ENCODE assay signal across 17 cellular contexts in the genomic region with DNA sequence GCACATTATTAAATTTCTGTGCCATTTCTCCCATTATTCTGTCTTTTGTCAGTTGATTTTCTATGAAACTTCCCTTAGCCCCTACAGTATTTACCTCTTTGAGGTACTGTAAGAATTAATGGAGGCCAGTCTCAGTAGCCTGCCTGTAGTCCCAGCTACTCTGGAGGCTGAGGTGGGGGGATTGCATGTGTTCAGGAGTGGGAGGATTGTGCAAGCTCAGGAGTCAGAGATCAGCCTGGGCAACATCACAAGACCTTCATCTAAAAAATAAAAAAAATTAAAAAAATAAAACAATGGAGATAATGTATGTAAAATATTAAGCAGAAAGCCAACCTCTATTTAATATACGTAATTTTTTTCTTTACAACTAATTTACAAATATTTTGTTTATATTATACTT.
A peak's percentile ranks its signal among the peaks of the same experiment; 100 is the strongest.
DNase-seq lines count a peak whose midpoint lies in the region; ATAC-seq and TF ChIP-seq lines count a peak whose summit lies in the region.
"Had no signal": no experiment of that assay in that cellular context is flagged by ENCODE, and none has a peak within 500 bp of the region (broad histone marks: within the 10 kb centered on the region; RNA-seq: fewer than 3 reads in every experiment).

No MANE protein-coding gene starts in this region.

- H3K36me3 Mint-ChIP-seq in T-helper 2 cell treated with Interferon-gamma antibody and Interleukin-4, amounts not matched to agents 5 μg/mL and 100 μg/mL, for 36 hours (ENCODE audit: low read depth): peaks cover 6% of the 10 kb centered on the region
- peaks cover 2% of the 10 kb centered on the region for H3K36me3 Mint-ChIP-seq in activated T-helper 1 cell treated with anti-CD3 and anti-CD28 coated beads, Interleukin-12 subunit alpha, Interleukin-12 subunit beta, Interleukin-2, Interleukin-4 antibody, amounts not matched to agents 30 ng/mL and 10 ng/mL and 1 ng/mL, durations not matched to agents 14 hours and 24 hours and 36 hours (ENCODE audit: low read depth)
- peaks cover 0 to 9% (median 7%) of the 10 kb centered on the region in 5 donors for H3K36me3 Mint-ChIP-seq in naive thymus-derived CD4-positive, alpha-beta T cell
- no peaks in the 10 kb centered on the region for H3K36me3 Mint-ChIP-seq in CD14-positive monocyte

- peaks cover 35% of the 10 kb centered on the region for H3K4me1 Mint-ChIP-seq in T-helper 2 cell treated with Interferon-gamma antibody and Interleukin-4, amounts not matched to agents 5 μg/mL and 100 μg/mL, for 36 hours (ENCODE audit: low read depth)
- H3K4me1 Mint-ChIP-seq in activated T-helper 1 cell treated with anti-CD3 and anti-CD28 coated beads, Interleukin-12 subunit alpha, Interleukin-12 subunit beta, Interleukin-2, Interleukin-4 antibody, amounts not matched to agents 30 ng/mL and 10 ng/mL and 1 ng/mL, durations not matched to agents 14 hours and 24 hours and 36 hours (ENCODE audit: low read depth): peaks cover 31% of the 10 kb centered on the region
- H3K4me1 Mint-ChIP-seq in naive thymus-derived CD4-positive, alpha-beta T cell: peaks cover 14 to 52% (median 47%) of the 10 kb centered on the region in 7 donors
- H3K4me1 Mint-ChIP-seq in CD14-positive monocyte: peaks cover 25% of the 10 kb centered on the region

- H3K9ac ChIP-seq in HUES64 (ENCODE audit: low read depth, low read length): no peak overlapping the region

- H3K4me3 Mint-ChIP-seq in T-helper 2 cell treated with Interferon-gamma antibody and Interleukin-4, amounts not matched to agents 5 μg/mL and 100 μg/mL, for 36 hours: no peak overlapping the region
- H3K4me3 Mint-ChIP-seq in activated T-helper 1 cell treated with anti-CD3 and anti-CD28 coated beads, Interleukin-12 subunit alpha, Interleukin-12 subunit beta, Interleukin-2, Interleukin-4 antibody, amounts not matched to agents 30 ng/mL and 10 ng/mL and 1 ng/mL, durations not matched to agents 14 hours and 24 hours and 36 hours: no peak overlapping the region
- no peak overlapping the region for H3K4me3 Mint-ChIP-seq in naive thymus-derived CD4-positive, alpha-beta T cell
- H3K4me3 Mint-ChIP-seq in CD14-positive monocyte: no peak overlapping the region

- DNase-seq in T-helper 2 cell treated with Interferon-gamma antibody and Interleukin-4, amounts not matched to agents 5 μg/mL and 100 μg/mL, for 36 hours (ENCODE audit: low spot score): no peak
- DNase-seq in T-helper 2 cell (no peak), CD14-positive monocyte (ENCODE audit: low spot score) (no peak)
- DNase-seq in activated T-helper 1 cell treated with anti-CD3 and anti-CD28 coated beads, Interleukin-12 subunit alpha, Interleukin-12 subunit beta, Interleukin-2, Interleukin-4 antibody, amounts not matched to agents 30 ng/mL and 10 ng/mL and 1 ng/mL, durations not matched to agents 14 hours and 24 hours and 36 hours (ENCODE audit: low spot score): no peak
- no peak for DNase-seq in naive thymus-derived CD4-positive, alpha-beta T cell
- DNase-seq in effector memory CD4-positive, alpha-beta T cell: no peak
- DNase-seq: caudate nucleus, gastrocnemius medialis, GOT3, KG1, NCI-H1694 treated with DMSO at 0.1 percent for 48 hours, NCI-H526, ovary had no signal

- 0 out of 2 replicates have a peak overlapping the region, but pooled peaks have one; percentile 17 for H3K27ac ChIP-seq in HUES64 (ENCODE audit: low read depth, low read length)
- H3K27ac ChIP-seq in naive thymus-derived CD4-positive, alpha-beta T cell (ENCODE audit: low read depth, low read length): no peak overlapping the region
- H3K27ac ChIP-seq in effector memory CD4-positive, alpha-beta T cell (ENCODE audit: insufficient read depth, low read length, poor library complexity, severe bottlenecking): no peak overlapping the region
- H3K27ac ChIP-seq: gastrocnemius medialis, ovary, SJSA1, suprapubic skin had no signal

- no peak overlapping the region for H3K4me3 ChIP-seq in HUES64 (ENCODE audit: low read length)
- no peak overlapping the region for H3K4me3 ChIP-seq in naive thymus-derived CD4-positive, alpha-beta T cell (ENCODE audit: low read length)
- no peak overlapping the region for H3K4me3 ChIP-seq in effector memory CD4-positive, alpha-beta T cell (ENCODE audit: insufficient read depth, low read depth, low read length, poor library complexity, severe bottlenecking)
- H3K4me3 ChIP-seq: gastrocnemius medialis, ovary, SJSA1, suprapubic skin had no signal

- H3K27me3 Mint-ChIP-seq in T-helper 2 cell treated with Interferon-gamma antibody and Interleukin-4, amounts not matched to agents 5 μg/mL and 100 μg/mL, for 36 hours (ENCODE audit: low read depth): no peaks in the 10 kb centered on the region
- peaks cover 3% of the 10 kb centered on the region for H3K27me3 Mint-ChIP-seq in activated T-helper 1 cell treated with anti-CD3 and anti-CD28 coated beads, Interleukin-12 subunit alpha, Interleukin-12 subunit beta, Interleukin-2, Interleukin-4 antibody, amounts not matched to agents 30 ng/mL and 10 ng/mL and 1 ng/mL, durations not matched to agents 14 hours and 24 hours and 36 hours (ENCODE audit: insufficient read depth)
- H3K27me3 Mint-ChIP-seq in naive thymus-derived CD4-positive, alpha-beta T cell: peaks cover 0 to 3% (median under 1%) of the 10 kb centered on the region in 5 donors
- no peaks in the 10 kb centered on the region for H3K27me3 Mint-ChIP-seq in CD14-positive monocyte (ENCODE audit: low read depth in 3 of 3)

- POLR2A ChIA-PET in naive thymus-derived CD4-positive, alpha-beta T cell (lab: Charles Lee): interaction anchor here (0.5 to 11.6 kb wide), 23 partner anchors 13 to 1814 kb away, joined by 3 to 1351 read pairs (median 40); partner anchors contain the start of gene BTN2A2

- no peaks in the 10 kb centered on the region for H3K36me3 ChIP-seq in HUES64 (ENCODE audit: insufficient read depth, low read length)
- H3K36me3 ChIP-seq in naive thymus-derived CD4-positive, alpha-beta T cell (ENCODE audit: control insufficient read depth in 2 of 3, insufficient read depth in 3 of 3, low read length in 3 of 3): no peaks in the 10 kb centered on the region
- H3K36me3 ChIP-seq in effector memory CD4-positive, alpha-beta T cell (ENCODE audit: control insufficient read depth, insufficient read depth, low read length): no peaks in the 10 kb centered on the region
- H3K36me3 ChIP-seq: gastrocnemius medialis, ovary, suprapubic skin had no signal

- H3K4me1 ChIP-seq in HUES64 (ENCODE audit: insufficient read depth, low read length): peaks cover 29% of the 10 kb centered on the region
- peaks cover 28 to 37% of the 10 kb centered on the region in 2 donors for H3K4me1 ChIP-seq in naive thymus-derived CD4-positive, alpha-beta T cell (ENCODE audit: control insufficient read depth in 2 of 2, insufficient read depth in 2 of 2, low read length in 2 of 2)
- peaks cover 16% of the 10 kb centered on the region for H3K4me1 ChIP-seq in effector memory CD4-positive, alpha-beta T cell (ENCODE audit: control insufficient read depth, insufficient read depth, low read length, poor library complexity, severe bottlenecking)

- CTCF ChIA-PET in naive thymus-derived CD4-positive, alpha-beta T cell (lab: Charles Lee): interaction anchor here (0.6 to 1.4 kb wide), 3 partner anchors 9 to 33 kb away, joined by 3 to 5 read pairs (median 4); a partner anchor contains a TSS

- H3K27me3 ChIP-seq in HUES64 (ENCODE audit: insufficient read depth, low read length): no peaks in the 10 kb centered on the region
- no peaks in the 10 kb centered on the region for H3K27me3 ChIP-seq in naive thymus-derived CD4-positive, alpha-beta T cell (ENCODE audit: control insufficient read depth in 2 of 2, insufficient read depth in 2 of 2, low read length in 2 of 2)
- no peaks in the 10 kb centered on the region for H3K27me3 ChIP-seq in effector memory CD4-positive, alpha-beta T cell (replicated peaks; ENCODE audit: control insufficient read depth, insufficient read depth, low read length, poor library complexity, severe bottlenecking)
- H3K27me3 ChIP-seq: ovary, SJSA1, suprapubic skin had no signal

- peak overlapping the region; percentile 70 for H3K27ac Mint-ChIP-seq in T-helper 2 cell treated with Interferon-gamma antibody and Interleukin-4, amounts not matched to agents 5 μg/mL and 100 μg/mL, for 36 hours
- peak overlapping the region; percentile 54 for H3K27ac Mint-ChIP-seq in activated T-helper 1 cell treated with anti-CD3 and anti-CD28 coated beads, Interleukin-12 subunit alpha, Interleukin-12 subunit beta, Interleukin-2, Interleukin-4 antibody, amounts not matched to agents 30 ng/mL and 10 ng/mL and 1 ng/mL, durations not matched to agents 14 hours and 24 hours and 36 hours
- peak overlapping the region in 5 of 9 donors; percentile 15 to 51 (median 24) for H3K27ac Mint-ChIP-seq in naive thymus-derived CD4-positive, alpha-beta T cell
- no peak overlapping the region for H3K27ac Mint-ChIP-seq in CD14-positive monocyte

- H3K9me3 Mint-ChIP-seq in T-helper 2 cell treated with Interferon-gamma antibody and Interleukin-4, amounts not matched to agents 5 μg/mL and 100 μg/mL, for 36 hours: no peaks in the 10 kb centered on the region
- H3K9me3 Mint-ChIP-seq in activated T-helper 1 cell treated with anti-CD3 and anti-CD28 coated beads, Interleukin-12 subunit alpha, Interleukin-12 subunit beta, Interleukin-2, Interleukin-4 antibody, amounts not matched to agents 30 ng/mL and 10 ng/mL and 1 ng/mL, durations not matched to agents 14 hours and 24 hours and 36 hours: no peaks in the 10 kb centered on the region
- peaks cover 0 to 3% (median 0%) of the 10 kb centered on the region in 11 donors for H3K9me3 Mint-ChIP-seq in naive thymus-derived CD4-positive, alpha-beta T cell
- H3K9me3 Mint-ChIP-seq in CD14-positive monocyte: peaks cover 0 to 2% (median 0%) of the 10 kb centered on the region in 7 donors

- intact Hi-C loops in activated T-helper 1 cell treated with anti-CD3 and anti-CD28 coated beads, Interleukin-12 subunit alpha, Interleukin-12 subunit beta, Interleukin-2, Interleukin-4 antibody, amounts not matched to agents 30 ng/mL and 10 ng/mL and 1 ng/mL, durations not matched to agents 14 hours and 24 hours and 36 hours (cut with micrococcal nuclease): loop anchor here (5.0 kb wide), 1 partner anchor 1637 kb away; a partner anchor contains a TSS
- intact Hi-C loops in naive thymus-derived CD4-positive, alpha-beta T cell (cut with micrococcal nuclease): loop anchor here (10.0 kb wide), 6 partner anchors 250 to 1640 kb away; partner anchors contain the start of gene ZNF165 (in 1 of the 2)
- intact Hi-C loops in CD14-positive monocyte (cut with micrococcal nuclease): no loop called here

- no peak for TF ChIP-seq CTCF in CD14-positive monocyte (IDR thresholded peaks at IDR 0.05)

- no CpG with 5 or more reads among the region's 1 CpG for WGBS in HUES64

- ATAC-seq in naive thymus-derived CD4-positive, alpha-beta T cell: no peak
- ATAC-seq in GM19467 (IDR thresholded peaks at IDR 0.05; ENCODE audit: unreplicated experiment): no peak
- ATAC-seq: gastrocnemius medialis had no signal

- no peaks in the 10 kb centered on the region for H3K9me3 ChIP-seq in HUES64 (ENCODE audit: insufficient read depth, low read depth, low read length)
- no peaks in the 10 kb centered on the region for H3K9me3 ChIP-seq in naive thymus-derived CD4-positive, alpha-beta T cell (ENCODE audit: control insufficient read depth in 2 of 3, low read length in 3 of 3)
- no peaks in the 10 kb centered on the region for H3K9me3 ChIP-seq in effector memory CD4-positive, alpha-beta T cell (ENCODE audit: control insufficient read depth, low read length)
- H3K9me3 ChIP-seq: gastrocnemius medialis, ovary, SJSA1, suprapubic skin had no signal

Comparison
In these comparisons a context has a peak if more than half of its experiments do, and no peak if none do; other contexts are left out.
1. H3K27ac Mint-ChIP-seq: peak in T-helper 2 cell treated with Interferon-gamma antibody and Interleukin-4, amounts not matched to agents 5 μg/mL and 100 μg/mL, for 36 hours (single experiment), activated T-helper 1 cell treated with anti-CD3 and anti-CD28 coated beads, Interleukin-12 subunit alpha, Interleukin-12 subunit beta, Interleukin-2, Interleukin-4 antibody, amounts not matched to agents 30 ng/mL and 10 ng/mL and 1 ng/mL, durations not matched to agents 14 hours and 24 hours and 36 hours (single experiment) and naive thymus-derived CD4-positive, alpha-beta T cell (5 of 9); none in CD14-positive monocyte (0 of 7).
2. intact Hi-C loops: an anchor here in activated T-helper 1 cell treated with anti-CD3 and anti-CD28 coated beads, Interleukin-12 subunit alpha, Interleukin-12 subunit beta, Interleukin-2, Interleukin-4 antibody, amounts not matched to agents 30 ng/mL and 10 ng/mL and 1 ng/mL, durations not matched to agents 14 hours and 24 hours and 36 hours (5.0 kb wide) and naive thymus-derived CD4-positive, alpha-beta T cell (10.0 kb wide); none called in CD14-positive monocyte.